13 cellular contexts compared by ENCODE assay signal in the genomic region with DNA sequence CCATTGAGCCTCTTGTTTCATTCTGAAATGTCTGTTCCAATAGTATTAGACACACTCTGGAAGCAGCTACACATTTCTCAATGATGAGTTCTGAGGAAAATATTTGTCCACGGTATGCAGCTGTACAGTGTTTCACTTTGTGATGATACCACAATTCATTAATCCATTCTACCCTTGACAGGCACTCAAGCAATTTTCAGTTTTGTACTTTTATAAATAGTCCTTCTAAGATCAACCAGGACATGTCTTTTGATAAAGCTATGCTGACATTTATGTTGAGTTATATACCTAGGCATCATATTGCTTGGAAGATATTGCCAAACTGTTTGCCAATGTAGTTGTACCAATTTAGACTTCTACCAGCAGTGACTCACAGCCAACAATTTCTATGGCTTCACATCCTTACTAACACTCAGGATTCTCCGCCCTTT.
A peak's percentile ranks its signal among the peaks of the same experiment; 100 is the strongest.
DNase-seq lines count a peak whose midpoint lies in the region; ATAC-seq and TF ChIP-seq lines count a peak whose summit lies in the region.
"Had no signal": no experiment of that assay in that cellular context is flagged by ENCODE, and none has a peak within 500 bp of the region (broad histone marks: within the 10 kb centered on the region; RNA-seq: fewer than 3 reads in every experiment).

No MANE protein-coding gene starts in this region.

- no peaks in the 10 kb centered on the region for H3K9me3 ChIP-seq in ascending aorta
- no peaks in the 10 kb centered on the region for H3K9me3 ChIP-seq in aorta (ENCODE audit: control insufficient read depth, low read length)

- H3K36me3 ChIP-seq in ascending aorta, result no peaks in the 10 kb centered on the region
- no peaks in the 10 kb centered on the region for H3K36me3 ChIP-seq in aorta (ENCODE audit: control insufficient read depth in 1 of 2, insufficient read depth in 2 of 2, low read length in 1 of 2)
- H3K36me3 ChIP-seq: stomach had no signal

- H3K4me3 ChIP-seq in ascending aorta (no peak overlapping the region), fibroblast of villous mesenchyme (ENCODE audit: low read depth, low read length) (no peak overlapping the region), aorta (ENCODE audit: low read length in 2 of 2) (no peak overlapping the region)
- H3K4me3 ChIP-seq: stomach had no signal

- TF ChIP-seq CTCF in ascending aorta (IDR thresholded peaks at IDR 0.05), result no peak
- TF ChIP-seq CTCF in fibroblast of villous mesenchyme (IDR thresholded peaks at IDR 0.05; ENCODE audit: insufficient read depth, low read depth, low read length), result no peak
- TF ChIP-seq CTCF in omental fat pad (IDR thresholded peaks at IDR 0.05), result no peak

- WGBS in aorta, 2 donors, result 61 to 68% methylated on average over 2 of the region's 2 CpGs

- intact Hi-C loops in ascending aorta (cut with DNase I) (loop anchor here (2.0 to 5.0 kb wide), 2 partner anchors 25 to 41 kb away; no protein-coding TSS in a partner anchor), aorta (cut with DNase I) (no loop called here)

- H3K4me1 ChIP-seq in ascending aorta (peaks cover 6 to 14% of the 10 kb centered on the region in 2 donors), aorta (ENCODE audit: control insufficient read depth in 1 of 2, insufficient read depth in 2 of 2, low read length in 2 of 2) (peaks cover 0 to 7% of the 10 kb centered on the region in 2 donors)
- H3K4me1 ChIP-seq: stomach had no signal

- H3K27me3 ChIP-seq in ascending aorta (no peaks in the 10 kb centered on the region), aorta (ENCODE audit: control insufficient read depth in 1 of 2, insufficient read depth in 2 of 2, low read length in 1 of 2) (no peaks in the 10 kb centered on the region)
- H3K27me3 ChIP-seq: stomach had no signal

- ATAC-seq in aorta (ENCODE audit: low FRiP score), result no peak
- ATAC-seq in HG02610 (IDR thresholded peaks at IDR 0.05; ENCODE audit: unreplicated experiment), result no peak
- ATAC-seq in omental fat pad (ENCODE audit: low FRiP score), result no peak
- ATAC-seq: T-helper 17 cell had no signal

- H3K27ac ChIP-seq in ascending aorta, result peak overlapping the region; percentile 81 to 91
- peak overlapping the region; percentile 18 to 81 for H3K27ac ChIP-seq in aorta (ENCODE audit: low read depth in 1 of 2, low read length in 2 of 2)
- H3K27ac ChIP-seq: RWPE1, stomach had no signal

- DNase-seq in HCEC 1CT, result peak; percentile 82
- no peak for DNase-seq in ascending aorta (ENCODE audit: low spot score in 2 of 2)
- DNase-seq in fibroblast of villous mesenchyme (ENCODE audit: low read depth), result peak; percentile 8
- DNase-seq in aorta, result no peak
- DNase-seq in omental fat pad (ENCODE audit: low spot score), result no peak
- DNase-seq in HK-2 (ENCODE audit: unreplicated experiment), result no peak
- DNase-seq: activated CD4-positive, CD25-positive, alpha-beta regulatory T cell treated with anti-CD3 and anti-CD28 coated beads, Interleukin-2, amount 50 U/mL, for 72 hours; activated naive CD4-positive, alpha-beta T cell treated with anti-CD3 and anti-CD28 coated beads, Interleukin-2, amount 10 ng/mL, durations not matched to agents 7 days and 5 days; hypothalamus; stomach; T-helper 17 cell had no signal

Comparison
In these comparisons a context has a peak if more than half of its experiments do, and no peak if none do; other contexts are left out.
1. DNase-seq: peak in HCEC 1CT (single experiment) and fibroblast of villous mesenchyme (single experiment); none in ascending aorta (0 of 2), aorta (0 of 2), omental fat pad (single experiment) and HK-2 (single experiment).